Comparison of ENCODE assay signal across 1 cellular context in the genomic region with DNA sequence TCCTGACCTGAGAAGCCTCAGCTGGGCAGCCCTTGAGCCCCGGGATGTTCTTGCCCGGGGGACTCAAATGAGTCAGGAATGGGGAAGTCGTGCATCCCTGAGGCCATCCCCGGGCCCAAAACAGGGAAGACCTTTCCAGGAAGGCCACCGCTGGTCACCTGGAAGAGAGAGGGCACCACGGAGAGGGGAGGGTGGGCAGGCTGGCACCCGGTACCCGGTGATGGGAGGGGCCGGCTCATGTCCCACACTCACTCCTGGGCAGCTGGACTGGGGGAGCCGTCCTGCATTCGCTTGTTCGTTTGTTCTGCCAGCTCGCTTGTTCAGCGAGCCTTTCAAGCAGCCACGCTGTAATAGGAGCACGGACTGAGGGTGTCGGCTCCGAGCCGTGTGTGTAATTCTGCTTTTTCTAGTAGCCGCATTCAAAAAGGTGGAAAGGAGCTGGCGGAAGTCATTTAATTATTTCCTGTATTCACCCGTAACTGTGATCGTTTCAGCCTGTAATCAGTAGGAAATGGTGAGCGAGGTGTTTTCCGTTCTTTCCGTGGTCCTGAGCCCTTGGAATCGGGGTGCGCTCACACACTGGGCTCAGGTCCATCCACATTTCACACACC.
TF ChIP-seq lines count a peak whose summit lies in the region.

No MANE protein-coding gene starts in this region.

TF ChIP-seq in HEK293T, 16 proteins besides CTCF, POLR2A, EP300 and RAD21:
- TF ChIP-seq L3MBTL2 (conservative IDR thresholded peaks at IDR 0.05) (no peak), FOXK2 (IDR thresholded peaks at IDR 0.05) (no peak), TARDBP (IDR thresholded peaks at IDR 0.05) (no peak), NFRKB (IDR thresholded peaks at IDR 0.05) (no peak), CTBP1 (IDR thresholded peaks at IDR 0.05; ENCODE audit: borderline replicate concordance) (no peak), ZNF384 (IDR thresholded peaks at IDR 0.05) (no peak), FOXA1 (IDR thresholded peaks at IDR 0.05) (no peak), LEF1 (IDR thresholded peaks at IDR 0.05; ENCODE audit: borderline replicate concordance) (no peak), SUZ12 (IDR thresholded peaks at IDR 0.05) (no peak), BHLHE40 (IDR thresholded peaks at IDR 0.05; ENCODE audit: borderline replicate concordance) (no peak), ELF4 (IDR thresholded peaks at IDR 0.05) (no peak), ARNT (IDR thresholded peaks at IDR 0.05) (no peak), FOXM1 (IDR thresholded peaks at IDR 0.05; ENCODE audit: borderline replicate concordance) (no peak), SP1 (IDR thresholded peaks at IDR 0.05) (no peak), HDGF (IDR thresholded peaks at IDR 0.05; ENCODE audit: borderline replicate concordance) (no peak)
- TF ChIP-seq, protein P1, sequence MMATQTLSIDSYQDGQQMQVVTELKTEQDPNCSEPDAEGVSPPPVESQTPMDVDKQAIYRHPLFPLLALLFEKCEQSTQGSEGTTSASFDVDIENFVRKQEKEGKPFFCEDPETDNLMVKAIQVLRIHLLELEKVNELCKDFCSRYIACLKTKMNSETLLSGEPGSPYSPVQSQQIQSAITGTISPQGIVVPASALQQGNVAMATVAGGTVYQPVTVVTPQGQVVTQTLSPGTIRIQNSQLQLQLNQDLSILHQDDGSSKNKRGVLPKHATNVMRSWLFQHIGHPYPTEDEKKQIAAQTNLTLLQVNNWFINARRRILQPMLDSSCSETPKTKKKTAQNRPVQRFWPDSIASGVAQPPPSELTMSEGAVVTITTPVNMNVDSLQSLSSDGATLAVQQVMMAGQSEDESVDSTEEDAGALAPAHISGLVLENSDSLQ (IDR thresholded peaks at IDR 0.05), result no peak
TF ChIP-seq in HEK293T: peak in this region for 0.
